ENCODE assay signal across 18 cellular contexts in the genomic region with DNA sequence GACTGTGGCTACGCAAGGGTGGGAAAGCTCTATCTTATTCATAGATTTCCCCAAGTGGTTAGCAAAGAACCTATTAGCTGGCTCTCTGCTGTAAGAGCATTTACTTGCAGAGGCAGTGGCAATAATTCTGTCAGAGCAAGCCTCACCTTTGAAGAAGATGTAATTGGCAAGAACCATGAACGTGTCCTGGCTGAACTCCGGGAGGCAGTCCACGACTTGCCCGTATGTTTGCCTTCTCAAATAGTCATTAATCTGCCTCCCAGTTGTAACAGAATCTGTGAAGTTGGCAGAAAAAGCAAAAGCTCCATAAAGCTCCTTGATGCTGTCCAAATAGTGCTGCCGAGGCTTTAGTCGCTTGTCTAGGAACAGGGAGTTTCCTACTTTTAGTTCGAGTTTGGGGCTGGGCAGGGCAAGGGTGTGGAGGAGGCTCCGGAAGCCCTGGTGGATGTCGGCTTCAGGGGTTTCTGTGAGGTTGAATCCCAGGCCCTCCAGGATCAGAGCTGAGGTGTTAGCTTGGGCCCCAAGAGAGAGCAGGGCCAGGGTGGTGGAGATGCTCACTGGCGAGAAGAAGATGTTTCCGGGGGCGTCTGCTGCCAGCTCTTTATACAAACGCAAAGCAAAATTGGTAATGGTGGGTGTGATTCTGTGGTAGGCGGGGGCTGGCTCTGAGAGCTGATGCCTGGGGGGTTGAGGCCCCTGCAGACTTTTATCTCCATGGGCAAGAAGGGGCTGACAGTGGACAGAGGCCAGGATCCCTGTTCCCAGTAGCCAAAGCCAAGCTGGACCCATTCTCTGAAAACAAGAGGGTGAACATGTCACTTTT. TPM values are rescaled to one million over a fixed set of nuclear protein-coding genes. Genes with fewer than 3 reads are reported as not detected.
"Had no signal": no experiment of that assay in that cellular context is flagged by ENCODE, and none has a peak within 500 bp of the region (broad histone marks: within the 10 kb centered on the region; RNA-seq: fewer than 3 reads in every experiment).

No MANE protein-coding gene starts in this region.

- H3K27ac ChIP-seq: adrenal gland, colonic mucosa, upper lobe of right lung had no signal

- H3K27me3 ChIP-seq: adrenal gland, colonic mucosa had no signal

- H3K4me3 ChIP-seq: adrenal gland, colonic mucosa, mucosa of descending colon, upper lobe of right lung had no signal

- H3K36me3 ChIP-seq: adrenal gland, colonic mucosa, upper lobe of right lung had no signal

- H3K4me1 ChIP-seq: adrenal gland, colonic mucosa, upper lobe of right lung had no signal

- H3K9me3 ChIP-seq: adrenal gland, colonic mucosa, mucosa of descending colon, upper lobe of right lung had no signal

- DNase-seq: activated B cell treated with CpG ODN at 0.5 μM for 24 hours; activated CD4-positive, alpha-beta T cell treated with anti-CD3 and anti-CD28 coated beads, Interleukin-2, amount 10 ng/mL, durations not matched to agents 7 days and 5 days; activated CD8-positive, alpha-beta memory T cell treated with anti-CD3 and anti-CD28 coated beads for 24 hours; activated naive CD4-positive, alpha-beta T cell treated with anti-CD3 and anti-CD28 coated beads, Interleukin-2, amount 50 U/mL, for 16 hours; adrenal gland; colonic mucosa; effector CD4-positive, alpha-beta T cell; hypothalamus; mucosa of descending colon; naive thymus-derived CD8-positive, alpha-beta T cell; stimulated activated CD4-positive, alpha-beta T cell treated with anti-CD3 and anti-CD28 coated beads, Interleukin-12 subunit alpha, Interleukin-12 subunit beta, amount 100 ng/mL, for 4 hours; stimulated activated naive CD4-positive, alpha-beta T cell treated with Interleukin-2 at 50 U/mL for 16 hours; upper lobe of right lung had no signal

RNA-seq across cellular contexts. Expression of gene SERPINA11, which starts 4.4 kb away (rescaled TPM):
- total RNA-seq: activated B cell treated with CpG ODN at 0.5 μM for 24 hours; activated CD4-positive, alpha-beta T cell treated with anti-CD3 and anti-CD28 coated beads, Interleukin-2, amount 10 ng/mL, durations not matched to agents 7 days and 5 days; activated T-helper 17 cell treated with anti-CD3 and anti-CD28 coated beads, Interleukin-2, amount 50 U/mL, for 72 hours; adrenal gland; colonic mucosa; endothelial cell of umbilical vein; lung microvascular endothelial cell; mucosa of descending colon; naive thymus-derived CD8-positive, alpha-beta T cell; pulmonary artery endothelial cell; temporal lobe; upper lobe of right lung had no signal

RNA-seq across cellular contexts. Expression of gene SERPINA9, which starts 27.8 kb away (rescaled TPM):
- total RNA-seq: activated CD4-positive, alpha-beta T cell treated with anti-CD3 and anti-CD28 coated beads, Interleukin-2, amount 10 ng/mL, durations not matched to agents 7 days and 5 days; activated T-helper 17 cell treated with anti-CD3 and anti-CD28 coated beads, Interleukin-2, amount 50 U/mL, for 72 hours; adrenal gland; colonic mucosa; endothelial cell of umbilical vein; lung microvascular endothelial cell; mucosa of descending colon; naive thymus-derived CD8-positive, alpha-beta T cell; pulmonary artery endothelial cell; temporal lobe; upper lobe of right lung had no signal

RNA-seq across cellular contexts. Expression of gene SERPINA1, which starts 59.8 kb away (rescaled TPM):
- total RNA-seq: endothelial cell of umbilical vein; lung microvascular endothelial cell; naive thymus-derived CD8-positive, alpha-beta T cell; pulmonary artery endothelial cell had no signal
